8 cellular contexts compared by ENCODE assay signal in genomic region chr9:36873247-36873875, GRCh38.
A peak's percentile ranks its signal among the peaks of the same experiment; 100 is the strongest.
DNase-seq lines count a peak whose midpoint lies in the region; ATAC-seq, FAIRE-seq and TF ChIP-seq lines count a peak whose summit lies in the region.

No MANE protein-coding gene starts in this region.

- TF ChIP-seq POLR2A in GM12891 (IDR thresholded peaks at IDR 0.05; ENCODE audit: low read depth, low read length) (no peak), vagina (IDR thresholded peaks at IDR 0.05) (no peak)

- intact Hi-C loops in psoas muscle (cut with DNase I): loop anchor here (2.0 to 10.0 kb wide), 2 partner anchors 117 to 491 kb away; no protein-coding TSS in a partner anchor
- intact Hi-C loops in vagina (cut with DNase I): no loop called here

- DNase-seq in GM12891 (ENCODE audit: insufficient read length, low spot score): peak; percentile 79
- peak; percentile 34 for DNase-seq in HT1080 (ENCODE audit: low read depth)
- DNase-seq in RPMI7951 (ENCODE audit: low read depth): peak; percentile 42
- DNase-seq in activated effector memory CD4-positive, alpha-beta T cell treated with Interleukin-2 at 50 U/mL for 16 hours: peak; percentile 42
- DNase-seq in germinal center (ENCODE audit: low spot score): peak; percentile 86
- peak; percentile 55 to 73 for DNase-seq in psoas muscle
- DNase-seq in vagina (ENCODE audit: extremely low spot score in 2 of 2): no peak

- H3K36me3 ChIP-seq in psoas muscle (ENCODE audit: insufficient read depth in 1 of 2, low read depth in 1 of 2) (no peaks in the 10 kb centered on the region), vagina (no peaks in the 10 kb centered on the region)

- H3K27ac ChIP-seq in 22Rv1: no peak overlapping the region
- no peak overlapping the region for H3K27ac ChIP-seq in psoas muscle
- H3K27ac ChIP-seq in vagina: no peak overlapping the region

- peak; percentile 93 for TF ChIP-seq CTCF in 22Rv1 (IDR thresholded peaks at IDR 0.05)
- TF ChIP-seq CTCF in psoas muscle (IDR thresholded peaks at IDR 0.05): peak; percentile 89
- peak in 2 of 3 experiments; percentile 65 to 66 for TF ChIP-seq CTCF in vagina (IDR thresholded peaks at IDR 0.05)

- no peaks in the 10 kb centered on the region for H3K27me3 ChIP-seq in psoas muscle (ENCODE audit: insufficient read depth in 3 of 3, low read length in 2 of 3)
- no peaks in the 10 kb centered on the region for H3K27me3 ChIP-seq in vagina

- no peaks in the 10 kb centered on the region for H3K4me1 ChIP-seq in psoas muscle
- H3K4me1 ChIP-seq in vagina: no peaks in the 10 kb centered on the region

- FAIRE-seq in GM12891 (lab: Jason Lieb, UNC): peak; percentile 51

- ATAC-seq in psoas muscle: peak; percentile 82 to 90 (median 88)

- no peak overlapping the region for H3K4me3 ChIP-seq in psoas muscle
- no peak overlapping the region for H3K4me3 ChIP-seq in vagina

- no peaks in the 10 kb centered on the region for H3K9me3 ChIP-seq in psoas muscle
- H3K9me3 ChIP-seq in vagina: no peaks in the 10 kb centered on the region

- WGBS in psoas muscle, 3 donors: 46 to 53% (median 48%) methylated on average over 8 of the region's 8 CpGs

TF ChIP-seq in GM12891, 5 proteins besides CTCF, POLR2A, EP300 and RAD21:
- TF ChIP-seq SPI1 (IDR thresholded peaks at IDR 0.05; ENCODE audit: low read depth, low read length): no peak
- TF ChIP-seq PAX5 (IDR thresholded peaks at IDR 0.05; ENCODE audit: insufficient read depth, low read length, severe bottlenecking): no peak
- TF ChIP-seq POLR2AphosphoS5 (IDR thresholded peaks at IDR 0.05; ENCODE audit: low read depth, low read length): no peak
- TF ChIP-seq POU2F2 (IDR thresholded peaks at IDR 0.05; ENCODE audit: low read depth, low read length): no peak
- no peak for TF ChIP-seq TAF1 (IDR thresholded peaks at IDR 0.05; ENCODE audit: low read depth, low read length)

Comparison
In these comparisons a context has a peak if more than half of its experiments do, and no peak if none do; other contexts are left out.
1. DNase-seq: peak in GM12891 (single experiment), HT1080 (single experiment), RPMI7951 (single experiment), activated effector memory CD4-positive, alpha-beta T cell treated with Interleukin-2 at 50 U/mL for 16 hours (single experiment), germinal center (single experiment) and psoas muscle (2 of 2); none in vagina (0 of 2).
2. Peak in every context shown above with its lines, with median percentiles within 50 percentile points of each other: CTCF ChIP-seq.